In genomic region chr22:40473703-40474102, GRCh38 we compare ENCODE assay signal across 29 cellular contexts.
"Had no signal": no experiment of that assay in that cellular context is flagged by ENCODE, and none has a peak within 500 bp of the region (broad histone marks: within the 10 kb centered on the region; RNA-seq: fewer than 3 reads in every experiment).

No MANE protein-coding gene starts in this region.

- DNase-seq: dermis blood vessel endothelial cell; effector memory CD4-positive, alpha-beta T cell; foreskin keratinocyte; heart left ventricle; kidney; mesenchymal stem cell; mucosa of descending colon; naive B cell; right lobe of liver; small intestine; stimulated activated CD4-positive, alpha-beta T cell treated with anti-CD3 and anti-CD28 coated beads, Interleukin-15, amount 100 ng/mL, for 24 hours; stimulated activated CD4-positive, alpha-beta T cell treated with anti-CD3 and anti-CD28 coated beads, Interleukin-2, amount 100 ng/mL, for 48 hours; stimulated activated naive CD4-positive, alpha-beta T cell; stimulated activated naive CD8-positive, alpha-beta T cell treated with anti-CD3 and anti-CD28 coated beads, Interleukin-15, amount 100 ng/mL, for 72 hours; transverse colon had no signal

- H3K27me3 Mint-ChIP-seq: naive B cell; natural killer cell treated with Interleukin-12 subunit alpha and Interleukin-12 subunit beta and Interleukin-15 and Interleukin-18, amount 100 ng/mL, for 72 hours; progenitor cell of endocrine pancreas; stimulated activated naive CD8-positive, alpha-beta T cell treated with anti-CD3 and anti-CD28 coated beads, Interleukin-15, amount 100 ng/mL, for 72 hours had no signal

- H3K4me3 ChIP-seq: esophagus muscularis mucosa, gastroesophageal sphincter, heart left ventricle, hepatocyte, lung, mucosa of descending colon, right lobe of liver, suprapubic skin, transverse colon, vagina had no signal

- H3K4me2 ChIP-seq: hepatocyte had no signal

- H3K27ac ChIP-seq: esophagus muscularis mucosa, foreskin keratinocyte, gastroesophageal sphincter, heart left ventricle, hepatocyte, parathyroid adenoma, right lobe of liver, suprapubic skin, transverse colon, vagina had no signal

- H3K9me3 ChIP-seq: esophagus muscularis mucosa, gastroesophageal sphincter, heart left ventricle, mucosa of descending colon, neutrophil, right lobe of liver, suprapubic skin, transverse colon, vagina had no signal

- H3K27ac Mint-ChIP-seq: mesothelial cell of epicardium; naive B cell; natural killer cell treated with Interleukin-12 subunit alpha and Interleukin-12 subunit beta and Interleukin-15 and Interleukin-18, amount 100 ng/mL, for 72 hours; progenitor cell of endocrine pancreas; stimulated activated naive CD8-positive, alpha-beta T cell treated with anti-CD3 and anti-CD28 coated beads, Interleukin-15, amount 100 ng/mL, for 72 hours had no signal

- H3K9me3 Mint-ChIP-seq: mesothelial cell of epicardium; naive B cell; natural killer cell treated with Interleukin-12 subunit alpha and Interleukin-12 subunit beta and Interleukin-15 and Interleukin-18, amount 100 ng/mL, for 72 hours; neural crest cell; stimulated activated naive CD8-positive, alpha-beta T cell treated with anti-CD3 and anti-CD28 coated beads, Interleukin-15, amount 100 ng/mL, for 72 hours had no signal

- H3K36me3 ChIP-seq: esophagus muscularis mucosa, gastroesophageal sphincter, neutrophil, right lobe of liver, suprapubic skin, transverse colon, vagina had no signal

- ATAC-seq: foreskin keratinocyte; gastroesophageal sphincter; heart left ventricle; left lobe of liver; mucosa of descending colon; natural killer cell treated with Interleukin-12 subunit alpha and Interleukin-12 subunit beta and Interleukin-15 and Interleukin-18, amount 100 ng/mL, for 72 hours; right lobe of liver; stimulated activated naive CD8-positive, alpha-beta T cell treated with anti-CD3 and anti-CD28 coated beads, Interleukin-15, amount 100 ng/mL, for 72 hours had no signal

- H3K36me3 Mint-ChIP-seq: naive B cell; natural killer cell treated with Interleukin-12 subunit alpha and Interleukin-12 subunit beta and Interleukin-15 and Interleukin-18, amount 100 ng/mL, for 72 hours had no signal

- H3K4me1 ChIP-seq: foreskin keratinocyte, right lobe of liver had no signal

- H3K4me3 Mint-ChIP-seq: mesothelial cell of epicardium; naive B cell; natural killer cell treated with Interleukin-12 subunit alpha and Interleukin-12 subunit beta and Interleukin-15 and Interleukin-18, amount 100 ng/mL, for 72 hours; neural crest cell; stimulated activated naive CD8-positive, alpha-beta T cell treated with anti-CD3 and anti-CD28 coated beads, Interleukin-15, amount 100 ng/mL, for 72 hours had no signal

- FAIRE-seq: endothelial cell of umbilical vein, kidney, small intestine had no signal

- H2AFZ ChIP-seq: hepatocyte, parathyroid adenoma had no signal
